18 cellular contexts compared by ENCODE assay signal in genomic region chr3:13776253-13777050, GRCh38.
DNase-seq lines count a peak whose midpoint lies in the region; ATAC-seq, FAIRE-seq and TF ChIP-seq lines count a peak whose summit lies in the region.
"Had no signal": no experiment of that assay in that cellular context is flagged by ENCODE, and none has a peak within 500 bp of the region (broad histone marks: within the 10 kb centered on the region; RNA-seq: fewer than 3 reads in every experiment).

No MANE protein-coding gene starts in this region.

- peaks cover 1% of the 10 kb centered on the region for H3K4me1 Mint-ChIP-seq in GM23338

- H3K27me3 ChIP-seq in GM23338 (ENCODE audit: insufficient read depth) (no peaks in the 10 kb centered on the region), stomach (peaks cover 0 to 26% (median 9%) of the 10 kb centered on the region in 3 donors)
- H3K27me3 ChIP-seq: Peyer's patch had no signal

- intact Hi-C loops in stomach (cut with DNase I; ENCODE audit: low total_unique reads): no loop called here

- H3K27ac Mint-ChIP-seq in GM23338: no peak overlapping the region
- H3K27ac Mint-ChIP-seq: CD4-positive, alpha-beta T cell had no signal

- peak; percentile 3 to 52; a peak in 2 of 4 replicates for TF ChIP-seq CTCF in GM23338 (conservative IDR thresholded peaks at IDR 0.05; ENCODE audit: low read depth in 2 of 2)
- peak; percentile 12 for TF ChIP-seq CTCF in epithelial cell of proximal tubule (conservative IDR thresholded peaks at IDR 0.05; ENCODE audit: low read depth, low read length)
- no peak for TF ChIP-seq CTCF in stomach (IDR thresholded peaks at IDR 0.05)

- WGBS in stomach, 5 donors: 66 to 80% (median 74%) methylated on average over 4 of the region's 4 CpGs

- TF ChIP-seq POLR2A in stomach (IDR thresholded peaks at IDR 0.05): no peak
- TF ChIP-seq POLR2A in GM12892 (IDR thresholded peaks at IDR 0.05; ENCODE audit: low read depth, low read length): no peak

- FAIRE-seq in GM12892 (lab: Jason Lieb, UNC): no peak
- FAIRE-seq: G401.6 had no signal

- no peak for DNase-seq in GM23338 (ENCODE audit: low spot score)
- peak; percentile 85 for DNase-seq in SW480 (ENCODE audit: low spot score)
- DNase-seq in epithelial cell of proximal tubule (ENCODE audit: low read depth): no peak
- peak; percentile 16 for DNase-seq in stomach
- no peak for DNase-seq in GM12892 (ENCODE audit: insufficient read length)
- DNase-seq in NCI-H1930 (lab: John Stamatoyannopoulos, UW): no peak
- DNase-seq in LoVo (ENCODE audit: low spot score): no peak
- DNase-seq: ACHN; CD4-positive, alpha-beta T cell; DMS79; NCI-H1092 treated with DMSO at 0.1 percent for 48 hours; NCI-H187; NCI-H2171; NCI-H774; Peyer's patch; SHP77 had no signal

- H3K36me3 ChIP-seq in GM23338 (ENCODE audit: insufficient read depth) (no peaks in the 10 kb centered on the region), stomach (no peaks in the 10 kb centered on the region)
- H3K36me3 ChIP-seq: Peyer's patch had no signal

- peak; percentile 37; the same call in 1 of the 3 replicates for ATAC-seq in GM23338
- ATAC-seq: SK-N-SH treated with all-trans-retinoic acid at 6 μM for 48 hours had no signal

- H3K27ac ChIP-seq in GM23338 (ENCODE audit: low read depth) (no peak overlapping the region), stomach (no peak overlapping the region)
- H3K27ac ChIP-seq: Peyer's patch had no signal

- H3F3A ChIP-seq in GM23338 (replicated peaks; ENCODE audit: low read depth): no peaks in the 10 kb centered on the region

- no peaks in the 10 kb centered on the region for H3K79me2 ChIP-seq in GM23338 (replicated peaks; ENCODE audit: insufficient read depth)

- H3K27me3 Mint-ChIP-seq in GM23338 (ENCODE audit: insufficient read depth, low read depth, poor library complexity): peaks cover 2% of the 10 kb centered on the region
- H3K27me3 Mint-ChIP-seq: CD4-positive, alpha-beta T cell had no signal

- no peaks in the 10 kb centered on the region for H3K9me3 Mint-ChIP-seq in GM23338
- H3K9me3 Mint-ChIP-seq: CD4-positive, alpha-beta T cell had no signal

- no peak overlapping the region for H3K4me3 Mint-ChIP-seq in GM23338
- H3K4me3 Mint-ChIP-seq: CD4-positive, alpha-beta T cell had no signal

- H3K9me2 ChIP-seq in GM23338 (ENCODE audit: insufficient read depth): no peaks in the 10 kb centered on the region

- TF ChIP-seq EP300 in stomach (IDR thresholded peaks at IDR 0.05): no peak

- H3K36me3 Mint-ChIP-seq in GM23338 (ENCODE audit: low read depth): no peaks in the 10 kb centered on the region

- H3K4me3 ChIP-seq in GM23338: no peak overlapping the region
- H3K4me3 ChIP-seq in epithelial cell of proximal tubule (ENCODE audit: low read depth, low read length): no peak overlapping the region
- H3K4me3 ChIP-seq in stomach: no peak overlapping the region
- H3K4me3 ChIP-seq: Peyer's patch had no signal

- H3K9me3 ChIP-seq in stomach: no peaks in the 10 kb centered on the region
- H3K9me3 ChIP-seq: Peyer's patch had no signal

- no peaks in the 10 kb centered on the region for H3K4me1 ChIP-seq in GM23338 (ENCODE audit: insufficient read depth)
- no peaks in the 10 kb centered on the region for H3K4me1 ChIP-seq in stomach
- H3K4me1 ChIP-seq: Peyer's patch had no signal

- H4K20me1 ChIP-seq in GM23338 (replicated peaks; ENCODE audit: insufficient read depth): no peaks in the 10 kb centered on the region

- no peak overlapping the region for H3K4me2 ChIP-seq in GM23338

- H2AFZ ChIP-seq in GM23338: no peak overlapping the region

TF ChIP-seq in GM23338, 12 proteins besides CTCF, POLR2A, EP300 and RAD21:
- no peak for TF ChIP-seq EZH2 (IDR thresholded peaks at IDR 0.05; ENCODE audit: low read depth, unreplicated experiment)
- TF ChIP-seq JUNB (IDR thresholded peaks at IDR 0.05; ENCODE audit: unreplicated experiment): no peak

Comparison
In these comparisons a context has a peak if more than half of its experiments do, and no peak if none do; other contexts are left out.
1. DNase-seq: peak in SW480 (single experiment) and stomach (single experiment); none in GM23338 (single experiment), epithelial cell of proximal tubule (single experiment), GM12892 (single experiment), NCI-H1930 (0 of 2) and LoVo (single experiment).
2. CTCF ChIP-seq: peak in GM23338 (2 of 2) and epithelial cell of proximal tubule (single experiment); none in stomach (0 of 7).